In genomic region chr17:7004398-7005253, GRCh38 we compare ENCODE assay signal across 1 cellular context.
A peak's percentile ranks its signal among the peaks of the same experiment; 100 is the strongest.
TF ChIP-seq lines count a peak whose summit lies in the region.

No MANE protein-coding gene starts in this region.

TF ChIP-seq in K562, 482 proteins besides CTCF, POLR2A, EP300 and RAD21:
- TF ChIP-seq RCOR1 (IDR thresholded peaks at IDR 0.05; ENCODE audit: borderline replicate concordance in 1 of 2, low read depth in 2 of 2, low read length in 2 of 2) (peak; percentile 12 to 71; a peak in 1 of 4 replicates), CEBPB (tag; IDR thresholded peaks at IDR 0.05) (no peak), PHF20 (IDR thresholded peaks at IDR 0.05; ENCODE audit: partially characterized antibody) (no peak), DEAF1 (CRISPR knock-in tag; IDR thresholded peaks at IDR 0.05) (peak; percentile 73), ZEB2 (IDR thresholded peaks at IDR 0.05) (peak; percentile 77), ZNF274 (IDR thresholded peaks at IDR 0.05; ENCODE audit: borderline replicate concordance, low read depth, low read length) (peak; percentile 36; the same call in 1 of the 2 replicates), KLF10 (CRISPR knock-in tag; IDR thresholded peaks at IDR 0.05) (no peak), JUND (IDR thresholded peaks at IDR 0.05; ENCODE audit: borderline replicate concordance, low read depth, low read length) (0 out of 2 replicates have a peak, but pooled peaks have one; percentile 17), JUND (tag; IDR thresholded peaks at IDR 0.05; ENCODE audit: borderline replicate concordance, low read depth, low read length) (no peak), SMAD3 (CRISPR knock-in tag; conservative IDR thresholded peaks at IDR 0.05) (no peak), CC2D1A (IDR thresholded peaks at IDR 0.05) (peak; percentile 42; the same call in 1 of the 2 replicates), CTBP1 (IDR thresholded peaks at IDR 0.05; ENCODE audit: borderline replicate concordance) (peak; percentile 50), SMC3 (conservative IDR thresholded peaks at IDR 0.05; ENCODE audit: insufficient read depth, low read depth, low read length) (peak; percentile 69), KDM1A (IDR thresholded peaks at IDR 0.05) (peak in 1 of 2 experiments; percentile 10; a peak in 1 of 4 replicates), ARNT (IDR thresholded peaks at IDR 0.05) (0 out of 4 replicates have a peak, but pooled peaks of 1 of the 2 experiments have one; percentile 55), PURB (CRISPR knock-in tag; IDR thresholded peaks at IDR 0.05; ENCODE audit: low read depth) (no peak), MYNN (IDR thresholded peaks at IDR 0.05) (peak; percentile 42; the same call in 1 of the 2 replicates), MYNN (CRISPR knock-in tag; IDR thresholded peaks at IDR 0.05) (no peak)
- TF ChIP-seq, protein P1, sequence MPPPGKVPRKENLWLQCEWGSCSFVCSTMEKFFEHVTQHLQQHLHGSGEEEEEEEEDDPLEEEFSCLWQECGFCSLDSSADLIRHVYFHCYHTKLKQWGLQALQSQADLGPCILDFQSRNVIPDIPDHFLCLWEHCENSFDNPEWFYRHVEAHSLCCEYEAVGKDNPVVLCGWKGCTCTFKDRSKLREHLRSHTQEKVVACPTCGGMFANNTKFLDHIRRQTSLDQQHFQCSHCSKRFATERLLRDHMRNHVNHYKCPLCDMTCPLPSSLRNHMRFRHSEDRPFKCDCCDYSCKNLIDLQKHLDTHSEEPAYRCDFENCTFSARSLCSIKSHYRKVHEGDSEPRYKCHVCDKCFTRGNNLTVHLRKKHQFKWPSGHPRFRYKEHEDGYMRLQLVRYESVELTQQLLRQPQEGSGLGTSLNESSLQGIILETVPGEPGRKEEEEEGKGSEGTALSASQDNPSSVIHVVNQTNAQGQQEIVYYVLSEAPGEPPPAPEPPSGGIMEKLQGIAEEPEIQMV (tag; conservative IDR thresholded peaks at IDR 0.05; ENCODE audit: low read depth) = no peak
- TF ChIP-seq, protein P2, sequence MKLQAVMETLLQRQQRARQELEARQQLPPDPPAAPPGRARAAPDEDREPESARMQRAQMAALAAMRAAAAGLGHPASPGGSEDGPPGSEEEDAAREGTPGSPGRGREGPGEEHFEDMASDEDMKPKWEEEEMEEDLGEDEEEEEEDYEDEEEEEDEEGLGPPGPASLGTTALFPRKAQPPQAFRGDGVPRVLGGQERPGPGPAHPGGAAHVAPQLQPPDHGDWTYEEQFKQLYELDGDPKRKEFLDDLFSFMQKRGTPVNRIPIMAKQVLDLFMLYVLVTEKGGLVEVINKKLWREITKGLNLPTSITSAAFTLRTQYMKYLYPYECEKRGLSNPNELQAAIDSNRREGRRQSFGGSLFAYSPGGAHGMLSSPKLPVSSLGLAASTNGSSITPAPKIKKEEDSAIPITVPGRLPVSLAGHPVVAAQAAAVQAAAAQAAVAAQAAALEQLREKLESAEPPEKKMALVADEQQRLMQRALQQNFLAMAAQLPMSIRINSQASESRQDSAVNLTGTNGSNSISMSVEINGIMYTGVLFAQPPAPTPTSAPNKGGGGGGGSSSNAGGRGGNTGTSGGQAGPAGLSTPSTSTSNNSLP (IDR thresholded peaks at IDR 0.05; ENCODE audit: borderline replicate concordance, low read depth, low read length) = peak; percentile 90; the same call in 1 of the 2 replicates
- TF ChIP-seq, protein P3, sequence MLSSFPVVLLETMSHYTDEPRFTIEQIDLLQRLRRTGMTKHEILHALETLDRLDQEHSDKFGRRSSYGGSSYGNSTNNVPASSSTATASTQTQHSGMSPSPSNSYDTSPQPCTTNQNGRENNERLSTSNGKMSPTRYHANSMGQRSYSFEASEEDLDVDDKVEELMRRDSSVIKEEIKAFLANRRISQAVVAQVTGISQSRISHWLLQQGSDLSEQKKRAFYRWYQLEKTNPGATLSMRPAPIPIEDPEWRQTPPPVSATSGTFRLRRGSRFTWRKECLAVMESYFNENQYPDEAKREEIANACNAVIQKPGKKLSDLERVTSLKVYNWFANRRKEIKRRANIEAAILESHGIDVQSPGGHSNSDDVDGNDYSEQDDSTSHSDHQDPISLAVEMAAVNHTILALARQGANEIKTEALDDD (IDR thresholded peaks at IDR 0.05) = peak; percentile 20; the same call in 1 of the 2 replicates
